In genomic region chr21:26116456-26117011, GRCh38 we compare ENCODE assay signal across 10 cellular contexts. TPM values are rescaled to one million over a fixed set of nuclear protein-coding genes. Genes with fewer than 3 reads are reported as not detected.
DNase-seq lines count a peak whose midpoint lies in the region; ATAC-seq lines count a peak whose summit lies in the region.
"Had no signal": no experiment of that assay in that cellular context is flagged by ENCODE, and none has a peak within 500 bp of the region (broad histone marks: within the 10 kb centered on the region; RNA-seq: fewer than 3 reads in every experiment).

No MANE protein-coding gene starts in this region.

- peaks cover 3% of the 10 kb centered on the region for H3K36me3 Mint-ChIP-seq in activated naive CD4-positive, alpha-beta T cell treated with anti-CD3 and anti-CD28 coated beads for 36 hours (ENCODE audit: low read depth)
- H3K36me3 Mint-ChIP-seq: CD8-positive, alpha-beta memory T cell had no signal

- CTCF ChIA-PET in activated naive CD4-positive, alpha-beta T cell treated with anti-CD3 and anti-CD28 coated beads for 36 hours (lab: Charles Lee) = no interaction called here

- H3K27ac Mint-ChIP-seq in activated naive CD4-positive, alpha-beta T cell treated with anti-CD3 and anti-CD28 coated beads for 36 hours = no peak overlapping the region
- H3K27ac Mint-ChIP-seq: CD8-positive, alpha-beta memory T cell had no signal

- H3K4me3 Mint-ChIP-seq in activated naive CD4-positive, alpha-beta T cell treated with anti-CD3 and anti-CD28 coated beads for 36 hours = no peak overlapping the region
- H3K4me3 Mint-ChIP-seq: CD8-positive, alpha-beta memory T cell had no signal

- H3K4me1 Mint-ChIP-seq in activated naive CD4-positive, alpha-beta T cell treated with anti-CD3 and anti-CD28 coated beads for 36 hours (ENCODE audit: low read depth) = peaks cover 24% of the 10 kb centered on the region
- H3K4me1 Mint-ChIP-seq: CD8-positive, alpha-beta memory T cell had no signal

- no peaks in the 10 kb centered on the region for H3K27me3 Mint-ChIP-seq in activated naive CD4-positive, alpha-beta T cell treated with anti-CD3 and anti-CD28 coated beads for 36 hours (ENCODE audit: low read depth)
- H3K27me3 Mint-ChIP-seq: CD8-positive, alpha-beta memory T cell had no signal

- H3K9me3 Mint-ChIP-seq in activated naive CD4-positive, alpha-beta T cell treated with anti-CD3 and anti-CD28 coated beads for 36 hours = no peaks in the 10 kb centered on the region
- H3K9me3 Mint-ChIP-seq: CD8-positive, alpha-beta memory T cell had no signal

- intact Hi-C loops in Right ventricle myocardium inferior (cut with DNase I) (no loop called here), cardiac septum (cut with DNase I) (loop anchor here (5.0 kb wide), 1 partner anchor 51 kb away; no protein-coding TSS in a partner anchor)
- intact Hi-C loops in activated naive CD4-positive, alpha-beta T cell treated with anti-CD3 and anti-CD28 coated beads for 36 hours (cut with micrococcal nuclease) = no loop called here

- DNase-seq in Right ventricle myocardium inferior (ENCODE audit: missing footprints) (no peak), cardiac septum (ENCODE audit: low spot score) (no peak), cerebellum (ENCODE audit: low spot score) (peak; percentile 17), medulla oblongata (ENCODE audit: extremely low spot score) (peak; percentile 53), T1000 (lab: John Stamatoyannopoulos, UW) (no peak)
- DNase-seq in activated naive CD4-positive, alpha-beta T cell treated with anti-CD3 and anti-CD28 coated beads for 36 hours = no peak
- no peak for DNase-seq in stimulated activated CD8-positive, alpha-beta memory T cell treated with anti-CD3 and anti-CD28 coated beads, Interleukin-4, amount 100 ng/mL, for 48 hours
- DNase-seq: CD8-positive, alpha-beta memory T cell; OCI-M1 had no signal

- ATAC-seq in Right ventricle myocardium inferior (peak; percentile 78), HG03280 (IDR thresholded peaks at IDR 0.05; ENCODE audit: unreplicated experiment) (no peak)

RNA-seq across cellular contexts. Expression of gene APP, which starts 54.0 kb away (rescaled TPM):
- total RNA-seq in Right ventricle myocardium inferior (321 TPM), cardiac septum (334 TPM), cerebellum (407 TPM)
- total RNA-seq in activated naive CD4-positive, alpha-beta T cell treated with anti-CD3 and anti-CD28 coated beads for 36 hours = 10 to 100 TPM; 60.6 to 61.1 TPM

Comparison
In these comparisons a context has a peak if more than half of its experiments do, and no peak if none do; other contexts are left out.
1. DNase-seq: peak in cerebellum (single experiment) and medulla oblongata (single experiment); none in Right ventricle myocardium inferior (single experiment), cardiac septum (single experiment), T1000 (single experiment), activated naive CD4-positive, alpha-beta T cell treated with anti-CD3 and anti-CD28 coated beads for 36 hours (single experiment) and stimulated activated CD8-positive, alpha-beta memory T cell treated with anti-CD3 and anti-CD28 coated beads, Interleukin-4, amount 100 ng/mL, for 48 hours (single experiment).